Comparison of ENCODE assay signal across 16 cellular contexts in genomic region chr16:87086156-87086555, GRCh38.
DNase-seq lines count a peak whose midpoint lies in the region; ATAC-seq, FAIRE-seq and TF ChIP-seq lines count a peak whose summit lies in the region.
"Had no signal": no experiment of that assay in that cellular context is flagged by ENCODE, and none has a peak within 500 bp of the region (broad histone marks: within the 10 kb centered on the region; RNA-seq: fewer than 3 reads in every experiment).

No MANE protein-coding gene starts in this region.

- H3K4me3 ChIP-seq in AG10803 (ENCODE audit: low read length) (no peak overlapping the region), cardiac fibroblast (replicated peaks in 1 of 2; ENCODE audit: low read depth in 2 of 2, low read length in 2 of 2) (no peak overlapping the region)
- H3K4me3 ChIP-seq: breast epithelium, ovary had no signal

- TF ChIP-seq CTCF in AG10803 (conservative IDR thresholded peaks at IDR 0.05; ENCODE audit: low read length) (no peak), cardiac fibroblast (IDR thresholded peaks at IDR 0.05; ENCODE audit: low read depth, low read length) (no peak), D721Med (IDR thresholded peaks at IDR 0.05; ENCODE audit: insufficient read depth, missing control alignments) (no peak)

- no peak for FAIRE-seq in D721Med (lab: Jason Lieb, UNC)

- DNase-seq in AG10803 (ENCODE audit: low read depth): peak; percentile 59
- DNase-seq in M059J (ENCODE audit: low read depth): peak; percentile 91
- DNase-seq in cardiac fibroblast (ENCODE audit: low read depth in 2 of 2): peak; percentile 3 to 52
- DNase-seq in hepatic stellate cell (ENCODE audit: low spot score): peak; percentile 79
- no peak for DNase-seq in D721Med (ENCODE audit: insufficient read length, low spot score)
- no peak for DNase-seq in KBM-7
- DNase-seq: ACHN; activated CD4-positive, alpha-beta T cell treated with anti-CD3 and anti-CD28 coated beads for 4 hours; CD4-positive, alpha-beta T cell; naive thymus-derived CD4-positive, alpha-beta T cell; ovary; right cardiac atrium had no signal

- in situ Hi-C loops in KBM-7 (cut with MboI; ENCODE audit: low pct_unique_long_range_greater_than_20kb, low sequenced_read_pairs): no loop called here

- ATAC-seq in GM18502 (IDR thresholded peaks at IDR 0.05; ENCODE audit: poor library complexity, unreplicated experiment) (no peak), GM18861 (IDR thresholded peaks at IDR 0.05; ENCODE audit: unreplicated experiment) (no peak)
- ATAC-seq: naive thymus-derived CD4-positive, alpha-beta T cell; right cardiac atrium; Right ventricle myocardium inferior had no signal

Comparison
In these comparisons a context has a peak if more than half of its experiments do, and no peak if none do; other contexts are left out.
1. DNase-seq: peak in AG10803 (single experiment), M059J (single experiment), cardiac fibroblast (2 of 2) and hepatic stellate cell (single experiment); none in D721Med (single experiment) and KBM-7 (single experiment).